ENCODE assay signal across 25 cellular contexts in the genomic region with DNA sequence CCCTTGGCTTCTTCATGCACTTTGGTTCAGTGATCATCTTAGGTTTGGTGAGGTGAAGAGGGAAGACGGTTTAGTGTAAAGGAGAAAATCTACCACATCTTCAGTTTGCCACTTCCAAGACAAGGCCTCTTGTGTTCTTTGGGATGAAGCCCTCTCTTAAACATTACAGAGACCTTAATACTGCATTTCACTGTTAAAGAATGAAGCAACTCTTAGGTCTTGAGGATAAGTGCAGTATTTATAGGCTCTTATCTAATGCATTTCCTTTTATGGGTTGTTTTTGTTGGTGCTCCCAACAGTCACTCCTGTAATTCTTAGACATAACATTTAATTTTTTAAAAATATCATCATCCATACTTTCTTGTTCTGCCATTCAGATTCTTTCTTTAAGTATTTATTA.
DNase-seq lines count a peak whose midpoint lies in the region; ATAC-seq, FAIRE-seq and TF ChIP-seq lines count a peak whose summit lies in the region.
"Had no signal": no experiment of that assay in that cellular context is flagged by ENCODE, and none has a peak within 500 bp of the region (broad histone marks: within the 10 kb centered on the region; RNA-seq: fewer than 3 reads in every experiment).

No MANE protein-coding gene starts in this region.

- TF ChIP-seq POLR2A in GM12891 (IDR thresholded peaks at IDR 0.05; ENCODE audit: low read depth, low read length) (no peak), prostate gland (IDR thresholded peaks at IDR 0.05) (no peak)

- peak overlapping the region in 2 of 3 experiments; percentile 2 to 63 for H3K27ac Mint-ChIP-seq in nephron
- H3K27ac Mint-ChIP-seq: activated naive CD4-positive, alpha-beta T cell treated with anti-CD3 and anti-CD28 coated beads, Interleukin-2, amount 10 ng/mL, durations not matched to agents 7 days and 5 days; naive thymus-derived CD4-positive, alpha-beta T cell had no signal

- H3K27me3 ChIP-seq in HUES64 (ENCODE audit: insufficient read depth, low read length) = no peaks in the 10 kb centered on the region
- H3K27me3 ChIP-seq in prostate gland (replicated peaks; ENCODE audit: insufficient read depth) = no peaks in the 10 kb centered on the region
- H3K27me3 ChIP-seq: ovary had no signal

- H3K27me3 Mint-ChIP-seq in nephron (ENCODE audit: low read depth) = no peaks in the 10 kb centered on the region
- H3K27me3 Mint-ChIP-seq: activated naive CD4-positive, alpha-beta T cell treated with anti-CD3 and anti-CD28 coated beads, Interleukin-2, amount 10 ng/mL, durations not matched to agents 7 days and 5 days; naive thymus-derived CD4-positive, alpha-beta T cell had no signal

- no peak for ATAC-seq in HG02973 (IDR thresholded peaks at IDR 0.05; ENCODE audit: unreplicated experiment)
- ATAC-seq: left lobe of liver; naive thymus-derived CD4-positive, alpha-beta T cell; stimulated activated naive CD8-positive, alpha-beta T cell treated with anti-CD3 and anti-CD28 coated beads, Interleukin-15, Interleukin-2, amounts not matched to agents 100 U/mL and 50 U/mL, for 24 hours had no signal

- peaks cover 16% of the 10 kb centered on the region for H3K4me1 Mint-ChIP-seq in nephron
- H3K4me1 Mint-ChIP-seq: activated naive CD4-positive, alpha-beta T cell treated with anti-CD3 and anti-CD28 coated beads, Interleukin-2, amount 10 ng/mL, durations not matched to agents 7 days and 5 days; naive thymus-derived CD4-positive, alpha-beta T cell had no signal

- DNase-seq in COLO829 (ENCODE audit: low spot score) (peak; percentile 42), dedifferentiated amniotic fluid mesenchymal stem cell (ENCODE audit: extremely low spot score) (peak; percentile 52), cortex of kidney (lab: John Stamatoyannopoulos, UW) (no peak), GM12891 (ENCODE audit: insufficient read length, low spot score) (no peak), prostate gland (ENCODE audit: low spot score) (no peak)
- DNase-seq: activated CD4-positive, alpha-beta T cell treated with anti-CD3 and anti-CD28 coated beads, Interleukin-2, amount 50 U/mL, for 1 hour; activated naive CD4-positive, alpha-beta T cell treated with anti-CD3 and anti-CD28 coated beads, Interleukin-2, amount 10 ng/mL, durations not matched to agents 7 days and 5 days; central memory CD4-positive, alpha-beta T cell; foreskin melanocyte; GOT3; naive thymus-derived CD4-positive, alpha-beta T cell; NCI-H1105 treated with DMSO at 0.1 percent for 48 hours; NCI-H2029 treated with DMSO at 0.1 percent for 48 hours; NCI-H446 treated with DMSO at 0.1 percent for 48 hours; ovary; stimulated activated CD4-positive, alpha-beta T cell treated with anti-CD3 and anti-CD28 coated beads, Interleukin-12 subunit alpha, Interleukin-12 subunit beta, amount 100 ng/mL, for 4 hours; stimulated activated CD4-positive, alpha-beta T cell treated with anti-CD3 and anti-CD28 coated beads, Interleukin-4, amount 100 ng/mL, for 4 hours; stimulated activated naive CD8-positive, alpha-beta T cell treated with anti-CD3 and anti-CD28 coated beads, Interleukin-15, Interleukin-2, amounts not matched to agents 100 U/mL and 50 U/mL, for 24 hours; WERI-Rb-1 had no signal

- H3K36me3 ChIP-seq in HUES64 (ENCODE audit: insufficient read depth, low read length) = no peaks in the 10 kb centered on the region
- no peaks in the 10 kb centered on the region for H3K36me3 ChIP-seq in prostate gland
- H3K36me3 ChIP-seq: ovary, WERI-Rb-1 had no signal

- TF ChIP-seq CTCF in nephron (IDR thresholded peaks at IDR 0.05; ENCODE audit: unreplicated experiment in 3 of 3) (no peak), prostate gland (IDR thresholded peaks at IDR 0.05) (no peak)

- no peak overlapping the region for H3K4me3 ChIP-seq in HUES64 (ENCODE audit: low read length)
- H3K4me3 ChIP-seq in prostate gland = no peak overlapping the region
- H3K4me3 ChIP-seq: ovary had no signal

- H3K9me3 ChIP-seq in HUES64 (ENCODE audit: insufficient read depth, low read depth, low read length) = no peaks in the 10 kb centered on the region
- no peaks in the 10 kb centered on the region for H3K9me3 ChIP-seq in prostate gland
- H3K9me3 ChIP-seq: ovary had no signal

- H3K9me3 Mint-ChIP-seq in nephron = no peaks in the 10 kb centered on the region
- H3K9me3 Mint-ChIP-seq: activated naive CD4-positive, alpha-beta T cell treated with anti-CD3 and anti-CD28 coated beads, Interleukin-2, amount 10 ng/mL, durations not matched to agents 7 days and 5 days; mesothelial cell of epicardium had no signal

- H3K4me3 Mint-ChIP-seq in nephron = no peak overlapping the region
- H3K4me3 Mint-ChIP-seq: activated naive CD4-positive, alpha-beta T cell treated with anti-CD3 and anti-CD28 coated beads, Interleukin-2, amount 10 ng/mL, durations not matched to agents 7 days and 5 days; mesothelial cell of epicardium; naive thymus-derived CD4-positive, alpha-beta T cell had no signal

- FAIRE-seq in GM12891 (lab: Jason Lieb, UNC) = no peak
- FAIRE-seq: D721Med had no signal

- peak overlapping the region; percentile 74; the same call in 1 of the 2 replicates for H3K27ac ChIP-seq in HUES64 (ENCODE audit: low read depth, low read length)
- no peak overlapping the region for H3K27ac ChIP-seq in prostate gland
- H3K27ac ChIP-seq: ovary, WERI-Rb-1 had no signal

- H3K9ac ChIP-seq in HUES64 (ENCODE audit: low read depth, low read length) = no peak overlapping the region; the same call in 1 of the 2 replicates

- H3K36me3 Mint-ChIP-seq in nephron (ENCODE audit: low read depth) = peaks cover 20% of the 10 kb centered on the region
- H3K36me3 Mint-ChIP-seq: activated naive CD4-positive, alpha-beta T cell treated with anti-CD3 and anti-CD28 coated beads, Interleukin-2, amount 10 ng/mL, durations not matched to agents 7 days and 5 days; naive thymus-derived CD4-positive, alpha-beta T cell had no signal

- WGBS in HUES64 = no CpG with 5 or more reads among the region's 1 CpG
- 95% methylated on average over 1 of the region's 1 CpG for WGBS in prostate gland

- peaks cover 27% of the 10 kb centered on the region for H3K4me1 ChIP-seq in HUES64 (ENCODE audit: insufficient read depth, low read length)
- no peaks in the 10 kb centered on the region for H3K4me1 ChIP-seq in prostate gland (replicated peaks)

- intact Hi-C loops in prostate gland (cut with DNase I) = no loop called here

TF ChIP-seq in GM12891, 5 proteins besides CTCF, POLR2A, EP300 and RAD21:
- TF ChIP-seq TAF1 (IDR thresholded peaks at IDR 0.05; ENCODE audit: low read depth, low read length) (no peak), SPI1 (IDR thresholded peaks at IDR 0.05; ENCODE audit: low read depth, low read length) (no peak), POLR2AphosphoS5 (IDR thresholded peaks at IDR 0.05; ENCODE audit: low read depth, low read length) (no peak), POU2F2 (IDR thresholded peaks at IDR 0.05; ENCODE audit: low read depth, low read length) (no peak), PAX5 (IDR thresholded peaks at IDR 0.05; ENCODE audit: insufficient read depth, low read length, severe bottlenecking) (no peak)

Comparison
In these comparisons a context has a peak if more than half of its experiments do, and no peak if none do; other contexts are left out.
1. DNase-seq: peak in COLO829 (single experiment) and dedifferentiated amniotic fluid mesenchymal stem cell (single experiment); none in cortex of kidney (single experiment), GM12891 (single experiment) and prostate gland (single experiment).